ENCODE assay signal across 1 cellular context in the genomic region with DNA sequence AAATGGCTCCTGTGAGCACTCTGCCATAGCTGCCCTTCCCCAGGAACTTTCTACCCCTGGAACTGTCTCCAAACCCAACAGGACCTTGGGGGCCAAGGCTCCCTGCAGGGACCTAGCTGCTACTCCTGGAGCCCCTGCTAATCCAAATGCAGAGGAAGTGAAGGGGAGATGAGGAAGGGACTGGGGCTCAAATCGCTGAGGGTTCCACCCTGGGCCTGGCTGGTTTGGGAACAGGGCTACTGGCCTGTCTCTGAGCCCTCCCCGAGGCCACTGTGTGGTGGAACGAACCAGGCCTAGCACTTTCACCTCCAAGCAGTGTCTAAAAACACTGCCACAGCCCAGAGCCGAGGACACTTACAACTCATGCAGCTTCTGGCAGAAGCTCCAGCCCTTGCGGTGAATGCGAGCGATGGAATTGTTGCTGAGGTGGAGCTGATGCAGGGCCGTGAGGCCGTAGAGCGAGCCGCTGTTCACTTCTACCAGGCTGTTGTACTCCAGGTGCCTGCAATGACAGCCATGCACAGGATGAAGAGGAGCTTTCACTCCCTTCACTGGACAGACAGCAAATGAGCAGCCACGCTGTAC.
TF ChIP-seq lines count a peak whose summit lies in the region.

No MANE protein-coding gene starts in this region.

TF ChIP-seq in HepG2, 621 proteins besides CTCF, POLR2A, EP300 and RAD21 (continued from another document):
- TF ChIP-seq, protein P1, sequence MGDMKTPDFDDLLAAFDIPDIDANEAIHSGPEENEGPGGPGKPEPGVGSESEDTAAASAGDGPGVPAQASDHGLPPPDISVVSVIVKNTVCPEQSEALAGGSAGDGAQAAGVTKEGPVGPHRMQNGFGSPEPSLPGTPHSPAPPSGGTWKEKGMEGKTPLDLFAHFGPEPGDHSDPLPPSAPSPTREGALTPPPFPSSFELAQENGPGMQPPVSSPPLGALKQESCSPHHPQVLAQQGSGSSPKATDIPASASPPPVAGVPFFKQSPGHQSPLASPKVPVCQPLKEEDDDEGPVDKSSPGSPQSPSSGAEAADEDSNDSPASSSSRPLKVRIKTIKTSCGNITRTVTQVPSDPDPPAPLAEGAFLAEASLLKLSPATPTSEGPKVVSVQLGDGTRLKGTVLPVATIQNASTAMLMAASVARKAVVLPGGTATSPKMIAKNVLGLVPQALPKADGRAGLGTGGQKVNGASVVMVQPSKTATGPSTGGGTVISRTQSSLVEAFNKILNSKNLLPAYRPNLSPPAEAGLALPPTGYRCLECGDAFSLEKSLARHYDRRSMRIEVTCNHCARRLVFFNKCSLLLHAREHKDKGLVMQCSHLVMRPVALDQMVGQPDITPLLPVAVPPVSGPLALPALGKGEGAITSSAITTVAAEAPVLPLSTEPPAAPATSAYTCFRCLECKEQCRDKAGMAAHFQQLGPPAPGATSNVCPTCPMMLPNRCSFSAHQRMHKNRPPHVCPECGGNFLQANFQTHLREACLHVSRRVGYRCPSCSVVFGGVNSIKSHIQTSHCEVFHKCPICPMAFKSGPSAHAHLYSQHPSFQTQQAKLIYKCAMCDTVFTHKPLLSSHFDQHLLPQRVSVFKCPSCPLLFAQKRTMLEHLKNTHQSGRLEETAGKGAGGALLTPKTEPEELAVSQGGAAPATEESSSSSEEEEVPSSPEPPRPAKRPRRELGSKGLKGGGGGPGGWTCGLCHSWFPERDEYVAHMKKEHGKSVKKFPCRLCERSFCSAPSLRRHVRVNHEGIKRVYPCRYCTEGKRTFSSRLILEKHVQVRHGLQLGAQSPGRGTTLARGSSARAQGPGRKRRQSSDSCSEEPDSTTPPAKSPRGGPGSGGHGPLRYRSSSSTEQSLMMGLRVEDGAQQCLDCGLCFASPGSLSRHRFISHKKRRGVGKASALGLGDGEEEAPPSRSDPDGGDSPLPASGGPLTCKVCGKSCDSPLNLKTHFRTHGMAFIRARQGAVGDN (CRISPR knock-in tag; IDR thresholded peaks at IDR 0.05) = no peak
- TF ChIP-seq ZNF44 (CRISPR knock-in tag; IDR thresholded peaks at IDR 0.05) (no peak), LCORL (IDR thresholded peaks at IDR 0.05) (no peak), LCORL (CRISPR knock-in tag; IDR thresholded peaks at IDR 0.05) (no peak), DMAP1 (CRISPR knock-in tag; IDR thresholded peaks at IDR 0.05) (no peak), ETV5 (CRISPR knock-in tag; IDR thresholded peaks at IDR 0.05; ENCODE audit: borderline replicate concordance) (no peak), YEATS4 (CRISPR knock-in tag; IDR thresholded peaks at IDR 0.05; ENCODE audit: borderline replicate concordance) (no peak), CAMTA2 (CRISPR knock-in tag; IDR thresholded peaks at IDR 0.05; ENCODE audit: borderline replicate concordance) (no peak), CREB1 (IDR thresholded peaks at IDR 0.05) (no peak), CREB1 (CRISPR knock-in tag; IDR thresholded peaks at IDR 0.05) (no peak)
- TF ChIP-seq, protein P2, sequence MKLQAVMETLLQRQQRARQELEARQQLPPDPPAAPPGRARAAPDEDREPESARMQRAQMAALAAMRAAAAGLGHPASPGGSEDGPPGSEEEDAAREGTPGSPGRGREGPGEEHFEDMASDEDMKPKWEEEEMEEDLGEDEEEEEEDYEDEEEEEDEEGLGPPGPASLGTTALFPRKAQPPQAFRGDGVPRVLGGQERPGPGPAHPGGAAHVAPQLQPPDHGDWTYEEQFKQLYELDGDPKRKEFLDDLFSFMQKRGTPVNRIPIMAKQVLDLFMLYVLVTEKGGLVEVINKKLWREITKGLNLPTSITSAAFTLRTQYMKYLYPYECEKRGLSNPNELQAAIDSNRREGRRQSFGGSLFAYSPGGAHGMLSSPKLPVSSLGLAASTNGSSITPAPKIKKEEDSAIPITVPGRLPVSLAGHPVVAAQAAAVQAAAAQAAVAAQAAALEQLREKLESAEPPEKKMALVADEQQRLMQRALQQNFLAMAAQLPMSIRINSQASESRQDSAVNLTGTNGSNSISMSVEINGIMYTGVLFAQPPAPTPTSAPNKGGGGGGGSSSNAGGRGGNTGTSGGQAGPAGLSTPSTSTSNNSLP (IDR thresholded peaks at IDR 0.05; ENCODE audit: low read depth, low read length) = no peak
- TF ChIP-seq, protein P3, sequence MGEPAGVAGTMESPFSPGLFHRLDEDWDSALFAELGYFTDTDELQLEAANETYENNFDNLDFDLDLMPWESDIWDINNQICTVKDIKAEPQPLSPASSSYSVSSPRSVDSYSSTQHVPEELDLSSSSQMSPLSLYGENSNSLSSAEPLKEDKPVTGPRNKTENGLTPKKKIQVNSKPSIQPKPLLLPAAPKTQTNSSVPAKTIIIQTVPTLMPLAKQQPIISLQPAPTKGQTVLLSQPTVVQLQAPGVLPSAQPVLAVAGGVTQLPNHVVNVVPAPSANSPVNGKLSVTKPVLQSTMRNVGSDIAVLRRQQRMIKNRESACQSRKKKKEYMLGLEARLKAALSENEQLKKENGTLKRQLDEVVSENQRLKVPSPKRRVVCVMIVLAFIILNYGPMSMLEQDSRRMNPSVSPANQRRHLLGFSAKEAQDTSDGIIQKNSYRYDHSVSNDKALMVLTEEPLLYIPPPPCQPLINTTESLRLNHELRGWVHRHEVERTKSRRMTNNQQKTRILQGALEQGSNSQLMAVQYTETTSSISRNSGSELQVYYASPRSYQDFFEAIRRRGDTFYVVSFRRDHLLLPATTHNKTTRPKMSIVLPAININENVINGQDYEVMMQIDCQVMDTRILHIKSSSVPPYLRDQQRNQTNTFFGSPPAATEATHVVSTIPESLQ (CRISPR knock-in tag; conservative IDR thresholded peaks at IDR 0.05) = no peak
- TF ChIP-seq, protein P4, sequence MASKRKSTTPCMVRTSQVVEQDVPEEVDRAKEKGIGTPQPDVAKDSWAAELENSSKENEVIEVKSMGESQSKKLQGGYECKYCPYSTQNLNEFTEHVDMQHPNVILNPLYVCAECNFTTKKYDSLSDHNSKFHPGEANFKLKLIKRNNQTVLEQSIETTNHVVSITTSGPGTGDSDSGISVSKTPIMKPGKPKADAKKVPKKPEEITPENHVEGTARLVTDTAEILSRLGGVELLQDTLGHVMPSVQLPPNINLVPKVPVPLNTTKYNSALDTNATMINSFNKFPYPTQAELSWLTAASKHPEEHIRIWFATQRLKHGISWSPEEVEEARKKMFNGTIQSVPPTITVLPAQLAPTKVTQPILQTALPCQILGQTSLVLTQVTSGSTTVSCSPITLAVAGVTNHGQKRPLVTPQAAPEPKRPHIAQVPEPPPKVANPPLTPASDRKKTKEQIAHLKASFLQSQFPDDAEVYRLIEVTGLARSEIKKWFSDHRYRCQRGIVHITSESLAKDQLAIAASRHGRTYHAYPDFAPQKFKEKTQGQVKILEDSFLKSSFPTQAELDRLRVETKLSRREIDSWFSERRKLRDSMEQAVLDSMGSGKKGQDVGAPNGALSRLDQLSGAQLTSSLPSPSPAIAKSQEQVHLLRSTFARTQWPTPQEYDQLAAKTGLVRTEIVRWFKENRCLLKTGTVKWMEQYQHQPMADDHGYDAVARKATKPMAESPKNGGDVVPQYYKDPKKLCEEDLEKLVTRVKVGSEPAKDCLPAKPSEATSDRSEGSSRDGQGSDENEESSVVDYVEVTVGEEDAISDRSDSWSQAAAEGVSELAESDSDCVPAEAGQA (IDR thresholded peaks at IDR 0.05; ENCODE audit: low read depth) = no peak
- TF ChIP-seq, protein P4 (CRISPR knock-in tag; IDR thresholded peaks at IDR 0.05; ENCODE audit: borderline replicate concordance) = no peak
- TF ChIP-seq, protein P5, sequence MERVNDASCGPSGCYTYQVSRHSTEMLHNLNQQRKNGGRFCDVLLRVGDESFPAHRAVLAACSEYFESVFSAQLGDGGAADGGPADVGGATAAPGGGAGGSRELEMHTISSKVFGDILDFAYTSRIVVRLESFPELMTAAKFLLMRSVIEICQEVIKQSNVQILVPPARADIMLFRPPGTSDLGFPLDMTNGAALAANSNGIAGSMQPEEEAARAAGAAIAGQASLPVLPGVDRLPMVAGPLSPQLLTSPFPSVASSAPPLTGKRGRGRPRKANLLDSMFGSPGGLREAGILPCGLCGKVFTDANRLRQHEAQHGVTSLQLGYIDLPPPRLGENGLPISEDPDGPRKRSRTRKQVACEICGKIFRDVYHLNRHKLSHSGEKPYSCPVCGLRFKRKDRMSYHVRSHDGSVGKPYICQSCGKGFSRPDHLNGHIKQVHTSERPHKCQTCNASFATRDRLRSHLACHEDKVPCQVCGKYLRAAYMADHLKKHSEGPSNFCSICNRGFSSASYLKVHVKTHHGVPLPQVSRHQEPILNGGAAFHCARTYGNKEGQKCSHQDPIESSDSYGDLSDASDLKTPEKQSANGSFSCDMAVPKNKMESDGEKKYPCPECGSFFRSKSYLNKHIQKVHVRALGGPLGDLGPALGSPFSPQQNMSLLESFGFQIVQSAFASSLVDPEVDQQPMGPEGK (CRISPR knock-in tag; IDR thresholded peaks at IDR 0.05) = no peak
- TF ChIP-seq, protein P6, sequence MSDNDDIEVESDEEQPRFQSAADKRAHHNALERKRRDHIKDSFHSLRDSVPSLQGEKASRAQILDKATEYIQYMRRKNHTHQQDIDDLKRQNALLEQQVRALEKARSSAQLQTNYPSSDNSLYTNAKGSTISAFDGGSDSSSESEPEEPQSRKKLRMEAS (IDR thresholded peaks at IDR 0.05) = no peak
TF ChIP-seq in HepG2: peak in this region for 0.
